28 cellular contexts compared by ENCODE assay signal in genomic region chr16:48999508-48999907, GRCh38.
A peak's percentile ranks its signal among the peaks of the same experiment; 100 is the strongest.
DNase-seq lines count a peak whose midpoint lies in the region; ATAC-seq and TF ChIP-seq lines count a peak whose summit lies in the region.
"Had no signal": no experiment of that assay in that cellular context is flagged by ENCODE, and none has a peak within 500 bp of the region (broad histone marks: within the 10 kb centered on the region; RNA-seq: fewer than 3 reads in every experiment).

No MANE protein-coding gene starts in this region.

- POLR2A ChIA-PET in MCF 10A (lab: Yijun Ruan, JAX): no interaction called here

- H3K27ac Mint-ChIP-seq in GM23338 (no peak overlapping the region), MCF 10A (ENCODE audit: low read depth, unreplicated experiment) (no peak overlapping the region)

- H3K4me1 Mint-ChIP-seq in GM23338 (peaks cover 18% of the 10 kb centered on the region), MCF 10A (ENCODE audit: insufficient read depth, unreplicated experiment) (no peaks in the 10 kb centered on the region)
- H3K4me1 Mint-ChIP-seq: CD4-positive, alpha-beta memory T cell had no signal

- no peak overlapping the region for H3K4me3 Mint-ChIP-seq in GM23338
- no peak overlapping the region for H3K4me3 Mint-ChIP-seq in MCF 10A (ENCODE audit: unreplicated experiment)
- H3K4me3 Mint-ChIP-seq: CD4-positive, alpha-beta memory T cell had no signal

- H3K27me3 ChIP-seq in GM23338 (ENCODE audit: insufficient read depth) (no peaks in the 10 kb centered on the region), rectal smooth muscle tissue (ENCODE audit: control insufficient read depth, insufficient read depth, low read length) (no peaks in the 10 kb centered on the region)
- H3K27me3 ChIP-seq: BLaER1 treated with 17β-estradiol and CSF1 and Interleukin-3, amounts not matched to agents 10 nM and 100 nM had no signal

- H3K36me3 Mint-ChIP-seq in GM23338 (ENCODE audit: low read depth): no peaks in the 10 kb centered on the region
- H3K36me3 Mint-ChIP-seq in MCF 10A (ENCODE audit: insufficient read depth, unreplicated experiment): peaks cover 5% of the 10 kb centered on the region
- H3K36me3 Mint-ChIP-seq: CD4-positive, alpha-beta memory T cell; IgD-negative memory B cell had no signal

- no peak for DNase-seq in GM23338 (ENCODE audit: low spot score)
- peak; percentile 66 for DNase-seq in cerebellar cortex (ENCODE audit: low spot score)
- DNase-seq in mucosa of gallbladder (ENCODE audit: low spot score): peak; percentile 49
- no peak for DNase-seq in glomerular visceral epithelial cell (ENCODE audit: extremely low spot score)
- no peak for DNase-seq in NCI-H146 (lab: John Stamatoyannopoulos, UW)
- no peak for DNase-seq in NCI-H1694 treated with DMSO at 0.1 percent for 48 hours (lab: John Stamatoyannopoulos, UW)
- no peak for DNase-seq in MCF 10A (ENCODE audit: unreplicated experiment)
- DNase-seq: AML-193; CD4-positive, alpha-beta memory T cell; COR-L47; GDM1; NCI-H1048; NCI-H1417 treated with DMSO at 0.1 percent for 48 hours; NCI-H187 treated with DMSO at 0.1 percent for 48 hours; NCI-H2171 treated with DMSO at 0.1 percent for 48 hours; NCI-H345; NCI-H510A treated with DMSO at 0.1 percent for 48 hours; NCI-H82; NK-92 treated with Interleukin-12 subunit alpha and Interleukin-12 subunit beta, amount 100 ng/mL, for 24 hours; PC-3; SJCRH30 had no signal

- peaks cover 2% of the 10 kb centered on the region for H3K27me3 Mint-ChIP-seq in GM23338 (ENCODE audit: insufficient read depth, low read depth, poor library complexity)
- H3K27me3 Mint-ChIP-seq in MCF 10A (ENCODE audit: insufficient read depth, unreplicated experiment): peaks cover 30% of the 10 kb centered on the region

- no peaks in the 10 kb centered on the region for H3K79me2 ChIP-seq in GM23338 (replicated peaks; ENCODE audit: insufficient read depth)

- H3K9ac ChIP-seq in rectal smooth muscle tissue (ENCODE audit: low read length): no peak overlapping the region
- H3K9ac ChIP-seq: BLaER1 treated with 17β-estradiol and CSF1 and Interleukin-3, amounts not matched to agents 10 nM and 100 nM; KMS-11 had no signal

- intact Hi-C loops in MCF 10A (cut with micrococcal nuclease): no loop called here

- ATAC-seq in GM23338: no peak
- ATAC-seq: A549, GM12878, PC-3, SK-N-SH treated with all-trans-retinoic acid at 6 μM for 48 hours had no signal

- H3K4me2 ChIP-seq in GM23338: no peak overlapping the region
- H3K4me2 ChIP-seq: A549; BLaER1 treated with 17β-estradiol and CSF1 and Interleukin-3, amounts not matched to agents 10 nM and 100 nM; KMS-11 had no signal

- H3K9me3 Mint-ChIP-seq in GM23338 (no peaks in the 10 kb centered on the region), MCF 10A (ENCODE audit: unreplicated experiment) (no peaks in the 10 kb centered on the region)

- H3K4me3 ChIP-seq in GM23338: no peak overlapping the region
- no peak overlapping the region for H3K4me3 ChIP-seq in rectal smooth muscle tissue (ENCODE audit: low read length)
- H3K4me3 ChIP-seq: A549; BLaER1 treated with 17β-estradiol and CSF1 and Interleukin-3, amounts not matched to agents 10 nM and 100 nM; GM12878; SJCRH30 had no signal

- CTCF ChIA-PET in MCF 10A (lab: Yijun Ruan, JAX): interaction anchor here (0.6 to 1.3 kb wide), 4 partner anchors 21 to 144 kb away, joined by 3 to 4 read pairs (median 4); no protein-coding TSS in a partner anchor

- H4K20me1 ChIP-seq in GM23338 (replicated peaks; ENCODE audit: insufficient read depth): no peaks in the 10 kb centered on the region
- H4K20me1 ChIP-seq: BLaER1 treated with 17β-estradiol and CSF1 and Interleukin-3, amounts not matched to agents 10 nM and 100 nM had no signal

- BruUV-seq in MCF 10A (replicated peaks; lab: Mats Ljungman, UMichigan): no TSS peak

- H3K9me2 ChIP-seq in GM23338 (ENCODE audit: insufficient read depth): no peaks in the 10 kb centered on the region

- H3K4me1 ChIP-seq in GM23338 (ENCODE audit: insufficient read depth) (peaks cover 6% of the 10 kb centered on the region; the same call in 1 of the 2 replicates), rectal smooth muscle tissue (ENCODE audit: control insufficient read depth, insufficient read depth, low read length) (peaks cover 15% of the 10 kb centered on the region)
- H3K4me1 ChIP-seq: A549; BLaER1 treated with 17β-estradiol and CSF1 and Interleukin-3, amounts not matched to agents 10 nM and 100 nM; SJCRH30 had no signal

- no peaks in the 10 kb centered on the region for H3K36me3 ChIP-seq in GM23338 (ENCODE audit: insufficient read depth)
- no peaks in the 10 kb centered on the region for H3K36me3 ChIP-seq in rectal smooth muscle tissue (ENCODE audit: control insufficient read depth, insufficient read depth, low read length)
- H3K36me3 ChIP-seq: BLaER1 treated with 17β-estradiol and CSF1 and Interleukin-3, amounts not matched to agents 10 nM and 100 nM; SJCRH30 had no signal

- H3F3A ChIP-seq in GM23338 (replicated peaks; ENCODE audit: low read depth): no peaks in the 10 kb centered on the region

- TF ChIP-seq CTCF in GM23338 (conservative IDR thresholded peaks at IDR 0.05; ENCODE audit: low read depth in 2 of 2): no peak
- TF ChIP-seq CTCF in MCF 10A (IDR thresholded peaks at IDR 0.05; ENCODE audit: unreplicated experiment): no peak

- H3K27ac ChIP-seq in GM23338 (ENCODE audit: low read depth): no peak overlapping the region
- H3K27ac ChIP-seq in rectal smooth muscle tissue (ENCODE audit: low read depth, low read length): peak overlapping the region; percentile 84
- H3K27ac ChIP-seq: A549; BLaER1 treated with 17β-estradiol and CSF1 and Interleukin-3, amounts not matched to agents 10 nM and 100 nM; KMS-11; SJCRH30 had no signal

- peak overlapping the region; percentile 28; the same call in 1 of the 2 replicates for H2AFZ ChIP-seq in GM23338

TF ChIP-seq in GM23338, 12 proteins besides CTCF, POLR2A, EP300 and RAD21 (continues in another document):
- no peak for TF ChIP-seq STAT1 (IDR thresholded peaks at IDR 0.05; ENCODE audit: unreplicated experiment)
- no peak for TF ChIP-seq ZNF114 (CRISPR knock-in tag; IDR thresholded peaks at IDR 0.05)
- TF ChIP-seq JUNB (IDR thresholded peaks at IDR 0.05; ENCODE audit: unreplicated experiment): no peak
- no peak for TF ChIP-seq POLR2AphosphoS5 (IDR thresholded peaks at IDR 0.05; ENCODE audit: low read depth)
- no peak for TF ChIP-seq EZH2 (IDR thresholded peaks at IDR 0.05; ENCODE audit: low read depth, unreplicated experiment)
- no peak for TF ChIP-seq ZNF462 (CRISPR knock-in tag; IDR thresholded peaks at IDR 0.05)
- no peak for TF ChIP-seq CREB1 (CRISPR knock-in tag; IDR thresholded peaks at IDR 0.05; ENCODE audit: low read depth)
- TF ChIP-seq EZH2phosphoT487 (IDR thresholded peaks at IDR 0.05; ENCODE audit: unreplicated experiment): no peak

Comparison
In these comparisons a context has a peak if more than half of its experiments do, and no peak if none do; other contexts are left out.
1. DNase-seq: peak in cerebellar cortex (single experiment) and mucosa of gallbladder (single experiment); none in GM23338 (single experiment), glomerular visceral epithelial cell (single experiment), NCI-H146 (single experiment), NCI-H1694 treated with DMSO at 0.1 percent for 48 hours (single experiment) and MCF 10A (single experiment).